In genomic region chr10:91194497-91195179, GRCh38 we compare ENCODE assay signal across 9 cellular contexts. TPM values are rescaled to one million over a fixed set of nuclear protein-coding genes. Genes with fewer than 3 reads are reported as not detected.
A peak's percentile ranks its signal among the peaks of the same experiment; 100 is the strongest.
DNase-seq lines count a peak whose midpoint lies in the region; ATAC-seq lines count a peak whose summit lies in the region.
"Had no signal": no experiment of that assay in that cellular context is flagged by ENCODE, and none has a peak within 500 bp of the region (broad histone marks: within the 10 kb centered on the region; RNA-seq: fewer than 3 reads in every experiment).

No MANE protein-coding gene starts in this region.

- peak; percentile 37 for ATAC-seq in activated naive CD8-positive, alpha-beta T cell treated with anti-CD3 and anti-CD28 coated beads, Interleukin-2, amount 10 ng/mL, durations not matched to agents 7 days and 5 days (ENCODE audit: low read depth)

- H2AFZ ChIP-seq in mesenchymal stem cell (ENCODE audit: low read depth, low read length), result no peak overlapping the region

- no peak overlapping the region for H3K23ac ChIP-seq in mesenchymal stem cell (ENCODE audit: low read length in 2 of 2)

- no peak overlapping the region for H2AK5ac ChIP-seq in mesenchymal stem cell (ENCODE audit: low read length, severe bottlenecking)

- WGBS in mesenchymal stem cell, result 37% methylated on average over 2 of the region's 2 CpGs

- H2BK5ac ChIP-seq in mesenchymal stem cell (ENCODE audit: low read depth, low read length, poor library complexity, severe bottlenecking), result no peak overlapping the region

- H3K27ac Mint-ChIP-seq in CD8-positive, alpha-beta memory T cell, result peak overlapping the region; percentile 12 to 89 (median 44)
- no peak overlapping the region for H3K27ac Mint-ChIP-seq in activated naive CD8-positive, alpha-beta T cell treated with anti-CD3 and anti-CD28 coated beads, Interleukin-2, amount 10 ng/mL, durations not matched to agents 7 days and 5 days

- H3K4me3 Mint-ChIP-seq in CD8-positive, alpha-beta memory T cell, result no peak overlapping the region
- H3K4me3 Mint-ChIP-seq in activated naive CD8-positive, alpha-beta T cell treated with anti-CD3 and anti-CD28 coated beads, Interleukin-2, amount 10 ng/mL, durations not matched to agents 7 days and 5 days, result peak overlapping the region; percentile 3

- H3K27me3 Mint-ChIP-seq in CD8-positive, alpha-beta memory T cell, result no peaks in the 10 kb centered on the region
- H3K27me3 Mint-ChIP-seq in activated naive CD8-positive, alpha-beta T cell treated with anti-CD3 and anti-CD28 coated beads, Interleukin-2, amount 10 ng/mL, durations not matched to agents 7 days and 5 days, result no peaks in the 10 kb centered on the region

- H2BK12ac ChIP-seq in mesenchymal stem cell (ENCODE audit: low read length in 2 of 2), result no peak overlapping the region

- POLR2A ChIA-PET in CD8-positive, alpha-beta memory T cell (lab: Charles Lee), result no interaction called here
- POLR2A ChIA-PET in activated naive CD8-positive, alpha-beta T cell treated with anti-CD3 and anti-CD28 coated beads, Interleukin-2, amount 10 ng/mL, durations not matched to agents 7 days and 5 days (lab: Charles Lee), result no interaction called here

- peaks cover 46% of the 10 kb centered on the region for H3K4me1 ChIP-seq in CD8-positive, alpha-beta memory T cell (ENCODE audit: insufficient read depth, low read length)
- no peaks in the 10 kb centered on the region for H3K4me1 ChIP-seq in mesenchymal stem cell (ENCODE audit: control insufficient read depth, insufficient read depth, low read depth, low read length)

- H3K14ac ChIP-seq in mesenchymal stem cell (ENCODE audit: low read length in 2 of 2), result no peak overlapping the region

- no peak overlapping the region for H2BK120ac ChIP-seq in mesenchymal stem cell (ENCODE audit: low read depth, low read length)

- no peak overlapping the region for H3K9ac ChIP-seq in mesenchymal stem cell (ENCODE audit: low read length)
- H3K9ac ChIP-seq: KMS-11 had no signal

- DNase-seq in CD8-positive, alpha-beta memory T cell, result no peak
- DNase-seq in HS-5 (ENCODE audit: low read depth) (peak; percentile 56), mesenchymal stem cell (peak; percentile 42), ecto neural progenitor cell (ENCODE audit: low spot score) (no peak), HUDEP-2 (lab: John Stamatoyannopoulos, UW; ENCODE audit: unreplicated experiment in 76 of 76) (no peak), NCI-H446 (lab: John Stamatoyannopoulos, UW) (no peak)
- no peak for DNase-seq in activated naive CD8-positive, alpha-beta T cell treated with anti-CD3 and anti-CD28 coated beads, Interleukin-2, amount 10 ng/mL, durations not matched to agents 7 days and 5 days
- DNase-seq: hippocampal formation had no signal

- H3K4ac ChIP-seq in mesenchymal stem cell (ENCODE audit: low read depth in 1 of 2, low read length in 2 of 2), result no peak overlapping the region

- no peak overlapping the region for H3K27ac ChIP-seq in CD8-positive, alpha-beta memory T cell (ENCODE audit: low read depth, low read length)
- H3K27ac ChIP-seq in mesenchymal stem cell (ENCODE audit: low read length, poor library complexity, severe bottlenecking), result no peak overlapping the region
- H3K27ac ChIP-seq: KMS-11 had no signal

- H3K27me3 ChIP-seq in CD8-positive, alpha-beta memory T cell (ENCODE audit: insufficient read depth, low read length, poor library complexity, severe bottlenecking), result no peaks in the 10 kb centered on the region
- H3K27me3 ChIP-seq in mesenchymal stem cell (ENCODE audit: control insufficient read depth in 1 of 2, insufficient read depth in 1 of 2, low read length in 2 of 2), result no peaks in the 10 kb centered on the region

- peaks cover 82 to 92% (median 92%) of the 10 kb centered on the region in 3 donors for H3K4me1 Mint-ChIP-seq in CD8-positive, alpha-beta memory T cell
- H3K4me1 Mint-ChIP-seq in activated naive CD8-positive, alpha-beta T cell treated with anti-CD3 and anti-CD28 coated beads, Interleukin-2, amount 10 ng/mL, durations not matched to agents 7 days and 5 days, result peaks cover 43% of the 10 kb centered on the region

- no peak overlapping the region for H4K8ac ChIP-seq in mesenchymal stem cell (ENCODE audit: low read length)

- H3K9me3 Mint-ChIP-seq in CD8-positive, alpha-beta memory T cell, result no peaks in the 10 kb centered on the region
- H3K9me3 Mint-ChIP-seq in activated naive CD8-positive, alpha-beta T cell treated with anti-CD3 and anti-CD28 coated beads, Interleukin-2, amount 10 ng/mL, durations not matched to agents 7 days and 5 days, result peaks cover 3% of the 10 kb centered on the region

- no peak overlapping the region for H2BK15ac ChIP-seq in mesenchymal stem cell (ENCODE audit: low read depth, poor library complexity, severe bottlenecking)

- CTCF ChIA-PET in CD8-positive, alpha-beta memory T cell (lab: Charles Lee), result no interaction called here

- no peaks in the 10 kb centered on the region for H3K36me3 ChIP-seq in CD8-positive, alpha-beta memory T cell (ENCODE audit: insufficient read depth, low read length)
- no peaks in the 10 kb centered on the region for H3K36me3 ChIP-seq in mesenchymal stem cell (ENCODE audit: control insufficient read depth in 1 of 2, insufficient read depth in 2 of 2, low read depth in 1 of 2, low read length in 2 of 2)

- no peak overlapping the region for H3K4me2 ChIP-seq in mesenchymal stem cell (ENCODE audit: low read length, poor library complexity, severe bottlenecking)
- H3K4me2 ChIP-seq: KMS-11 had no signal

- H3K9me3 ChIP-seq in CD8-positive, alpha-beta memory T cell (ENCODE audit: low read length), result no peaks in the 10 kb centered on the region
- no peaks in the 10 kb centered on the region for H3K9me3 ChIP-seq in mesenchymal stem cell (ENCODE audit: control insufficient read depth, low read length)

- H3K79me1 ChIP-seq in mesenchymal stem cell (replicated peaks; ENCODE audit: low read length, poor library complexity, severe bottlenecking), result peaks cover 11% of the 10 kb centered on the region

- no peak overlapping the region for H3K18ac ChIP-seq in mesenchymal stem cell (ENCODE audit: low read depth in 1 of 2, low read length in 2 of 2)

- H3K4me3 ChIP-seq in CD8-positive, alpha-beta memory T cell (ENCODE audit: low read length), result no peak overlapping the region
- H3K4me3 ChIP-seq in mesenchymal stem cell (ENCODE audit: insufficient read depth in 1 of 2, low read depth in 1 of 2, low read length in 2 of 2), result no peak overlapping the region

- H3K36me3 Mint-ChIP-seq in CD8-positive, alpha-beta memory T cell, result peaks cover 0 to 6% (median 0%) of the 10 kb centered on the region in 3 donors
- peaks cover 26% of the 10 kb centered on the region for H3K36me3 Mint-ChIP-seq in activated naive CD8-positive, alpha-beta T cell treated with anti-CD3 and anti-CD28 coated beads, Interleukin-2, amount 10 ng/mL, durations not matched to agents 7 days and 5 days

- no peak overlapping the region for H4K91ac ChIP-seq in mesenchymal stem cell (ENCODE audit: low read length)

RNA-seq across cellular contexts. Expression of gene PCGF5, which starts 25.8 kb away (rescaled TPM):
- 10 to 100 TPM; 57.0 to 58.0 TPM for total RNA-seq in CD8-positive, alpha-beta memory T cell
- 68.4 TPM for polyA plus RNA-seq in CD8-positive, alpha-beta memory T cell
- total RNA-seq in activated naive CD8-positive, alpha-beta T cell treated with anti-CD3 and anti-CD28 coated beads, Interleukin-2, amount 10 ng/mL, durations not matched to agents 7 days and 5 days, result 10 to 100 TPM; 51.6 to 52.5 TPM
- 33.6 TPM for polyA plus RNA-seq in mesenchymal stem cell (2013, experiment 1 of 2)
- 33.7 TPM for polyA plus RNA-seq in mesenchymal stem cell (2013, experiment 2 of 2)

Comparison
In these comparisons a context has a peak if more than half of its experiments do, and no peak if none do; other contexts are left out.
1. DNase-seq: peak in HS-5 (single experiment) and mesenchymal stem cell (single experiment); none in CD8-positive, alpha-beta memory T cell (0 of 5), activated naive CD8-positive, alpha-beta T cell treated with anti-CD3 and anti-CD28 coated beads, Interleukin-2, amount 10 ng/mL, durations not matched to agents 7 days and 5 days (single experiment), ecto neural progenitor cell (single experiment), HUDEP-2 (0 of 76) and NCI-H446 (0 of 2).